ENCODE assay signal across 11 cellular contexts in the genomic region with DNA sequence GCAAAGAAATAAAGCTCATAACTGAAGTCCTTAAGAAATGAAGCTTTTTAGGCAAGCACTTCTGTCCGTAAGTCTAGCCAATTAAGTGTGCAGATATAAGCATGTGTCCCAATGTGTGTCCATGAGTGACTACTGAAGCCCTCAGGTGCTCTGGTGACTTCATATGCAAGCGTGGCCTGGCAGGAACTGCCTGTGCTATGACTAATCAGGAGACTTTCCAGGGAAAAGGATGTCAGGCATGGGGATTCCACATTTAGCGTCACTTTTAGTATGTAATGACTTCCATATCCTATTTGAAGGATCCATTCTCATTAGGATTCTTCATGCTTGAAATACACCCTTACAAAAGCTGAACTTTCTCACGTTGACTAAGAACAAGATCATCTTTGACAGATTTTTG.
DNase-seq lines count a peak whose midpoint lies in the region; ATAC-seq and TF ChIP-seq lines count a peak whose summit lies in the region.
"Had no signal": no experiment of that assay in that cellular context is flagged by ENCODE, and none has a peak within 500 bp of the region (broad histone marks: within the 10 kb centered on the region; RNA-seq: fewer than 3 reads in every experiment).

No MANE protein-coding gene starts in this region.

- no peaks in the 10 kb centered on the region for H3K4me1 ChIP-seq in naive thymus-derived CD4-positive, alpha-beta T cell (ENCODE audit: control insufficient read depth in 2 of 2, insufficient read depth in 2 of 2, low read length in 2 of 2)
- H3K4me1 ChIP-seq: A549 had no signal

- no peaks in the 10 kb centered on the region for H3K9me3 Mint-ChIP-seq in endothelial cell (ENCODE audit: unreplicated experiment)
- H3K9me3 Mint-ChIP-seq in naive thymus-derived CD4-positive, alpha-beta T cell: peaks cover 0 to 7% (median 0%) of the 10 kb centered on the region in 11 donors

- CTCF ChIA-PET in naive thymus-derived CD4-positive, alpha-beta T cell (lab: Charles Lee): no interaction called here

- H3K4me3 Mint-ChIP-seq in endothelial cell (ENCODE audit: unreplicated experiment): no peak overlapping the region
- H3K4me3 Mint-ChIP-seq in naive thymus-derived CD4-positive, alpha-beta T cell: no peak overlapping the region

- H3K9me3 ChIP-seq in naive thymus-derived CD4-positive, alpha-beta T cell (ENCODE audit: control insufficient read depth in 2 of 3, low read length in 3 of 3): no peaks in the 10 kb centered on the region
- H3K9me3 ChIP-seq: A549, mucosa of descending colon had no signal

- peak; percentile 29 to 95 (median 83) for DNase-seq in NCI-H1417 (lab: John Stamatoyannopoulos, UW)
- DNase-seq in NCI-H1417 treated with DMSO at 0.1 percent for 48 hours (lab: John Stamatoyannopoulos, UW): no peak
- peak; percentile 81 for DNase-seq in NCI-H2107 treated with DMSO at 0.1 percent for 48 hours (lab: John Stamatoyannopoulos, UW; ENCODE audit: unreplicated experiment)
- peak; percentile 4 for DNase-seq in endothelial cell (ENCODE audit: low spot score)
- DNase-seq in pulmonary artery endothelial cell (ENCODE audit: low read depth, low spot score): peak; percentile 62
- no peak for DNase-seq in naive thymus-derived CD4-positive, alpha-beta T cell
- no peak for DNase-seq in activated gamma-delta T cell treated with Interleukin-2 at 50 U/mL for 16 hours
- DNase-seq: mucosa of descending colon; stimulated activated CD4-positive, alpha-beta T cell treated with anti-CD3 and anti-CD28 coated beads, Interleukin-4, amount 100 ng/mL, for 24 hours had no signal

- TF ChIP-seq CTCF in endothelial cell (IDR thresholded peaks at IDR 0.05; ENCODE audit: unreplicated experiment): no peak

- no peak overlapping the region for H3K4me3 ChIP-seq in naive thymus-derived CD4-positive, alpha-beta T cell (ENCODE audit: low read length)
- H3K4me3 ChIP-seq: A549, mucosa of descending colon had no signal

- H3K27me3 ChIP-seq in naive thymus-derived CD4-positive, alpha-beta T cell (ENCODE audit: control insufficient read depth in 2 of 2, insufficient read depth in 2 of 2, low read length in 2 of 2): no peaks in the 10 kb centered on the region

- H3K27me3 Mint-ChIP-seq in endothelial cell (ENCODE audit: unreplicated experiment): no peaks in the 10 kb centered on the region
- H3K27me3 Mint-ChIP-seq in naive thymus-derived CD4-positive, alpha-beta T cell: no peaks in the 10 kb centered on the region

- ATAC-seq in HG02588 (IDR thresholded peaks at IDR 0.05; ENCODE audit: unreplicated experiment): no peak
- no peak for ATAC-seq in naive thymus-derived CD4-positive, alpha-beta T cell
- ATAC-seq: A549, mucosa of descending colon had no signal

- intact Hi-C loops in naive thymus-derived CD4-positive, alpha-beta T cell (cut with micrococcal nuclease): no loop called here

- H3K36me3 ChIP-seq in naive thymus-derived CD4-positive, alpha-beta T cell (ENCODE audit: control insufficient read depth in 2 of 3, insufficient read depth in 3 of 3, low read length in 3 of 3): peaks cover 0 to 16% (median 0%) of the 10 kb centered on the region in 3 experiments

- H3K27ac ChIP-seq in naive thymus-derived CD4-positive, alpha-beta T cell (ENCODE audit: low read depth, low read length): no peak overlapping the region
- H3K27ac ChIP-seq: A549 had no signal

- no peaks in the 10 kb centered on the region for H3K36me3 Mint-ChIP-seq in endothelial cell (ENCODE audit: low read depth, unreplicated experiment)
- H3K36me3 Mint-ChIP-seq in naive thymus-derived CD4-positive, alpha-beta T cell: peaks cover 8 to 50% (median 47%) of the 10 kb centered on the region in 5 donors

- peak overlapping the region; percentile 38 for H3K27ac Mint-ChIP-seq in endothelial cell (ENCODE audit: unreplicated experiment)
- H3K27ac Mint-ChIP-seq in naive thymus-derived CD4-positive, alpha-beta T cell: no peak overlapping the region

- POLR2A ChIA-PET in naive thymus-derived CD4-positive, alpha-beta T cell (lab: Charles Lee): interaction anchor here (0.5 kb wide), 1 partner anchor 12 kb away, joined by 3 read pairs; no protein-coding TSS in a partner anchor

- H3K4me1 Mint-ChIP-seq in endothelial cell (ENCODE audit: unreplicated experiment): peaks cover 8% of the 10 kb centered on the region
- peaks cover 0 to 4% (median 0%) of the 10 kb centered on the region in 7 donors for H3K4me1 Mint-ChIP-seq in naive thymus-derived CD4-positive, alpha-beta T cell

Comparison
In these comparisons a context has a peak if more than half of its experiments do, and no peak if none do; other contexts are left out.
1. DNase-seq: peak in NCI-H1417 (3 of 3), NCI-H2107 treated with DMSO at 0.1 percent for 48 hours (single experiment), endothelial cell (single experiment) and pulmonary artery endothelial cell (single experiment); none in NCI-H1417 treated with DMSO at 0.1 percent for 48 hours (single experiment), naive thymus-derived CD4-positive, alpha-beta T cell (0 of 9) and activated gamma-delta T cell treated with Interleukin-2 at 50 U/mL for 16 hours (single experiment).